In the genomic region with DNA sequence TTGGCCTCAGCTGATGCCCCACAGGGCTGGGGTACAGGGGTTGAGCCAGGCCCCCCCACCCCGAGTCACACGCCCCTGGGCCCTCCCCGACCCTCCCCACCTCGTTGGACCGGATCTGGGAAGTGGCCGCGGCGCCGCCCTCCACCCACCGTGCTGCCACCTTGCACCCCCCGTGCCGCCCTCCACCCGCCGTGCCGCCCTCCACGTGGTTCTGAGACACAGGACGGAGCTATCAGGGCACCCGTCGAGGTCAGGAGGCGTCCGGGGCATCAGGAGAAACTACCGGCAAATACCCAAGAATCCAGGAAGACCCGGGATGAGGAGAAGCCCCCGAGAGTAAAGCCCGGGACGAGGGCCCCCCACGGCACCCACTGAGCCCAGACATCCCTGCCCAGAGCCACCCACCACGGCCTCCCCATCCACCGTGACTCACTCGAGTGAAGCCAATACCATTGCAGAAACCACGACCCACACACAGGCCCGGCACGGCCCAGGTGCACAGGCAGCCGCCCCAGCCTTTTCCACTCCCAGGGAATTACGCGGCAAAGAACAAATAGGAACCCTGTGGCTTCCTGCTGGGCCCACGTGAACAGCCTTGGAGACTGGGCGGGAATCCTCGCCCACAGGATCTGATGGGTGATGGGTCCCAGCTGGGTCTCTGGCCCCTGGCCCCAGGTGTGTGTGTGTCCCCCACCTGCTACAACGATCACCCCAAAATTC, we compare ENCODE assay signal across 9 cellular contexts. TPM values are rescaled to one million over a fixed set of nuclear protein-coding genes. Genes with fewer than 3 reads are reported as not detected.
A peak's percentile ranks its signal among the peaks of the same experiment; 100 is the strongest.
DNase-seq lines count a peak whose midpoint lies in the region; ATAC-seq, FAIRE-seq and TF ChIP-seq lines count a peak whose summit lies in the region.
"Had no signal": no experiment of that assay in that cellular context is flagged by ENCODE, and none has a peak within 500 bp of the region (broad histone marks: within the 10 kb centered on the region; RNA-seq: fewer than 3 reads in every experiment).

No MANE protein-coding gene starts in this region.

- peak; percentile 36 for DNase-seq in activated T-cell treated with anti-CD3 and anti-CD28 coated beads, Interleukin-2, amount 50 U/mL, for 1 hour
- DNase-seq in immature natural killer cell: no peak
- peak; percentile 35 to 39 for DNase-seq in stimulated activated CD4-positive, alpha-beta T cell treated with anti-CD3 and anti-CD28 coated beads, Interleukin-4, amount 100 ng/mL, for 4 hours
- DNase-seq in SIG-M5 treated with dmso at 0.1 percent for 504 hours (lab: John Stamatoyannopoulos, UW; ENCODE audit: unreplicated experiment): no peak
- no peak for DNase-seq in RCC 7860 (ENCODE audit: low spot score)
- DNase-seq: KG1, NCI-H524 treated with DMSO at 0.1 percent for 48 hours had no signal

- TF ChIP-seq EP300 in Ishikawa (IDR thresholded peaks at IDR 0.05; ENCODE audit: borderline replicate concordance): peak; percentile 10; the same call in 1 of the 2 replicates

- H3K27ac Mint-ChIP-seq in immature natural killer cell: peak overlapping the region; percentile 88 to 100 (median 99)

- TF ChIP-seq RAD21 in Ishikawa (IDR thresholded peaks at IDR 0.05; ENCODE audit: low read depth): no peak

- H3K9me3 Mint-ChIP-seq in immature natural killer cell: no peaks in the 10 kb centered on the region

- H3K27me3 Mint-ChIP-seq in immature natural killer cell (ENCODE audit: low read depth in 3 of 3): peaks cover 12 to 25% (median 17%) of the 10 kb centered on the region in 3 donors

- peaks cover 53 to 54% of the 10 kb centered on the region in 2 donors for H3K4me1 Mint-ChIP-seq in immature natural killer cell

- no peaks in the 10 kb centered on the region for H3K36me3 Mint-ChIP-seq in immature natural killer cell

- no peak for FAIRE-seq in RCC 7860 (lab: Jason Lieb, UNC)

- H3K4me3 Mint-ChIP-seq in immature natural killer cell: peak overlapping the region; percentile 14 to 61 (median 44)

- no peak for ATAC-seq in GM18870 (IDR thresholded peaks at IDR 0.05; ENCODE audit: unreplicated experiment)

TF ChIP-seq in Ishikawa, 13 proteins besides CTCF, POLR2A, EP300 and RAD21:
- TF ChIP-seq ZBTB7A (IDR thresholded peaks at IDR 0.05; ENCODE audit: low read depth): no peak
- TF ChIP-seq, protein P1, sequence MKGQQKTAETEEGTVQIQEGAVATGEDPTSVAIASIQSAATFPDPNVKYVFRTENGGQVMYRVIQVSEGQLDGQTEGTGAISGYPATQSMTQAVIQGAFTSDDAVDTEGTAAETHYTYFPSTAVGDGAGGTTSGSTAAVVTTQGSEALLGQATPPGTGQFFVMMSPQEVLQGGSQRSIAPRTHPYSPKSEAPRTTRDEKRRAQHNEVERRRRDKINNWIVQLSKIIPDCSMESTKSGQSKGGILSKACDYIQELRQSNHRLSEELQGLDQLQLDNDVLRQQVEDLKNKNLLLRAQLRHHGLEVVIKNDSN (IDR thresholded peaks at IDR 0.05): peak; percentile 64
- TF ChIP-seq, protein P2, sequence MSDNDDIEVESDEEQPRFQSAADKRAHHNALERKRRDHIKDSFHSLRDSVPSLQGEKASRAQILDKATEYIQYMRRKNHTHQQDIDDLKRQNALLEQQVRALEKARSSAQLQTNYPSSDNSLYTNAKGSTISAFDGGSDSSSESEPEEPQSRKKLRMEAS (IDR thresholded peaks at IDR 0.05): 0 out of 2 replicates have a peak, but pooled peaks have one; percentile 34

RNA-seq across cellular contexts. Expression of a gene that starts 34.0 kb away (rescaled TPM):
- polyA plus RNA-seq in immature natural killer cell: 10 to 100 TPM; 49.7 to 72.1 (median 55.1) TPM

RNA-seq across cellular contexts. Expression of a gene that starts 44.2 kb away (rescaled TPM):
- polyA plus RNA-seq in immature natural killer cell: 10 to 100 TPM; 25.3 to 35.6 (median 25.5) TPM

RNA-seq across cellular contexts. Expression of a gene that starts 54.8 kb away (rescaled TPM):
- polyA plus RNA-seq in immature natural killer cell: 10 to 100 TPM; 12.7 to 24.0 (median 18.1) TPM

Comparison
In these comparisons a context has a peak if more than half of its experiments do, and no peak if none do; other contexts are left out.
1. DNase-seq: peak in activated T-cell treated with anti-CD3 and anti-CD28 coated beads, Interleukin-2, amount 50 U/mL, for 1 hour (single experiment) and stimulated activated CD4-positive, alpha-beta T cell treated with anti-CD3 and anti-CD28 coated beads, Interleukin-4, amount 100 ng/mL, for 4 hours (2 of 2); none in immature natural killer cell (0 of 3), SIG-M5 treated with dmso at 0.1 percent for 504 hours (single experiment) and RCC 7860 (single experiment).